ENCODE assay signal across 13 cellular contexts in genomic region chr2:30664761-30665358, GRCh38.
DNase-seq lines count a peak whose midpoint lies in the region; ATAC-seq and TF ChIP-seq lines count a peak whose summit lies in the region.
"Had no signal": no experiment of that assay in that cellular context is flagged by ENCODE, and none has a peak within 500 bp of the region (broad histone marks: within the 10 kb centered on the region; RNA-seq: fewer than 3 reads in every experiment).

No MANE protein-coding gene starts in this region.

- H3K36me3 ChIP-seq in SJCRH30 (no peaks in the 10 kb centered on the region), stomach (no peaks in the 10 kb centered on the region)

- H3K4me3 ChIP-seq in SJCRH30: 0 out of 2 replicates have a peak overlapping the region, but pooled peaks have one; percentile 11
- no peak overlapping the region for H3K4me3 ChIP-seq in fibroblast of the aortic adventitia (ENCODE audit: low read depth, low read length)
- H3K4me3 ChIP-seq in stomach: no peak overlapping the region

- no peak for TF ChIP-seq POLR2A in stomach (IDR thresholded peaks at IDR 0.05)

- no peaks in the 10 kb centered on the region for H3K27me3 ChIP-seq in SJCRH30
- no peaks in the 10 kb centered on the region for H3K27me3 ChIP-seq in stomach

- no peak for ATAC-seq in activated CD8-positive, alpha-beta memory T cell treated with anti-CD3 and anti-CD28 coated beads, Interleukin-2, amount 10 ng/mL, durations not matched to agents 7 days and 5 days
- ATAC-seq in stimulated activated naive CD8-positive, alpha-beta T cell treated with anti-CD3 and anti-CD28 coated beads, Interleukin-15, amount 100 ng/mL, for 72 hours: peak; percentile 50
- ATAC-seq in HG03432 (IDR thresholded peaks at IDR 0.05; ENCODE audit: unreplicated experiment): no peak

- H3K4me3 Mint-ChIP-seq in activated CD8-positive, alpha-beta memory T cell treated with anti-CD3 and anti-CD28 coated beads, Interleukin-2, amount 10 ng/mL, durations not matched to agents 7 days and 5 days: no peak overlapping the region
- no peak overlapping the region for H3K4me3 Mint-ChIP-seq in stimulated activated naive CD8-positive, alpha-beta T cell treated with anti-CD3 and anti-CD28 coated beads, Interleukin-15, amount 100 ng/mL, for 72 hours
- H3K4me3 Mint-ChIP-seq: CD14-positive monocyte, IgD-negative memory B cell had no signal

- no peak for TF ChIP-seq EP300 in stomach (IDR thresholded peaks at IDR 0.05)

- peaks cover 7% of the 10 kb centered on the region for H3K36me3 Mint-ChIP-seq in activated CD8-positive, alpha-beta memory T cell treated with anti-CD3 and anti-CD28 coated beads, Interleukin-2, amount 10 ng/mL, durations not matched to agents 7 days and 5 days
- H3K36me3 Mint-ChIP-seq: CD14-positive monocyte had no signal

- no peak for TF ChIP-seq CTCF in fibroblast of the aortic adventitia (IDR thresholded peaks at IDR 0.05; ENCODE audit: insufficient read depth, low read length)
- no peak for TF ChIP-seq CTCF in stomach (IDR thresholded peaks at IDR 0.05)

- intact Hi-C loops in stomach (cut with DNase I; ENCODE audit: low total_unique reads): no loop called here

- peak overlapping the region; percentile 86 for H3K27ac ChIP-seq in SJCRH30
- peak overlapping the region in 2 of 5 donors; percentile 56 to 77 for H3K27ac ChIP-seq in stomach

- no peaks in the 10 kb centered on the region for H3K27me3 Mint-ChIP-seq in activated CD8-positive, alpha-beta memory T cell treated with anti-CD3 and anti-CD28 coated beads, Interleukin-2, amount 10 ng/mL, durations not matched to agents 7 days and 5 days
- H3K27me3 Mint-ChIP-seq in stimulated activated naive CD8-positive, alpha-beta T cell treated with anti-CD3 and anti-CD28 coated beads, Interleukin-15, amount 100 ng/mL, for 72 hours: no peaks in the 10 kb centered on the region
- H3K27me3 Mint-ChIP-seq: IgD-negative memory B cell had no signal

- peak; percentile 2 for DNase-seq in activated CD8-positive, alpha-beta memory T cell treated with anti-CD3 and anti-CD28 coated beads, Interleukin-2, amount 50 U/mL, for 24 hours (ENCODE audit: extremely low read depth)
- no peak for DNase-seq in activated CD8-positive, alpha-beta memory T cell treated with anti-CD3 and anti-CD28 coated beads, Interleukin-2, amount 10 ng/mL, durations not matched to agents 7 days and 5 days
- peak; percentile 86 to 88 for DNase-seq in SJCRH30
- DNase-seq in fibroblast of the aortic adventitia (ENCODE audit: low read depth): peak; percentile 93
- DNase-seq in stimulated activated naive CD8-positive, alpha-beta T cell treated with anti-CD3 and anti-CD28 coated beads, Interleukin-15, amount 100 ng/mL, for 72 hours: no peak
- no peak for DNase-seq in stomach
- no peak for DNase-seq in COR-L47 (lab: John Stamatoyannopoulos, UW)
- DNase-seq: amygdala, left cardiac atrium, SIG-M5 had no signal

- no peaks in the 10 kb centered on the region for H3K4me1 Mint-ChIP-seq in activated CD8-positive, alpha-beta memory T cell treated with anti-CD3 and anti-CD28 coated beads, Interleukin-2, amount 10 ng/mL, durations not matched to agents 7 days and 5 days
- H3K4me1 Mint-ChIP-seq in stimulated activated naive CD8-positive, alpha-beta T cell treated with anti-CD3 and anti-CD28 coated beads, Interleukin-15, amount 100 ng/mL, for 72 hours: no peaks in the 10 kb centered on the region
- H3K4me1 Mint-ChIP-seq: CD14-positive monocyte had no signal

- CTCF ChIA-PET in activated CD8-positive, alpha-beta memory T cell treated with anti-CD3 and anti-CD28 coated beads, Interleukin-2, amount 10 ng/mL, durations not matched to agents 7 days and 5 days (lab: Charles Lee): no interaction called here

- WGBS in stomach, 5 donors: 74 to 87% (median 76%) methylated on average over 8 of the region's 8 CpGs

- H3K4me1 ChIP-seq in SJCRH30 (peaks cover 25% of the 10 kb centered on the region), stomach (peaks cover 0 to 11% (median 6%) of the 10 kb centered on the region in 4 donors)

- no peak overlapping the region for H3K27ac Mint-ChIP-seq in activated CD8-positive, alpha-beta memory T cell treated with anti-CD3 and anti-CD28 coated beads, Interleukin-2, amount 10 ng/mL, durations not matched to agents 7 days and 5 days
- no peak overlapping the region for H3K27ac Mint-ChIP-seq in stimulated activated naive CD8-positive, alpha-beta T cell treated with anti-CD3 and anti-CD28 coated beads, Interleukin-15, amount 100 ng/mL, for 72 hours
- H3K27ac Mint-ChIP-seq: CD14-positive monocyte, IgD-negative memory B cell had no signal

- H3K9me3 ChIP-seq in SJCRH30 (replicated peaks) (no peaks in the 10 kb centered on the region), stomach (peaks cover 0 to 8% (median 3%) of the 10 kb centered on the region in 4 donors)

- peaks cover 1% of the 10 kb centered on the region for H3K9me3 Mint-ChIP-seq in activated CD8-positive, alpha-beta memory T cell treated with anti-CD3 and anti-CD28 coated beads, Interleukin-2, amount 10 ng/mL, durations not matched to agents 7 days and 5 days (ENCODE audit: low read depth)
- peaks cover 7 to 24% of the 10 kb centered on the region in 2 donors for H3K9me3 Mint-ChIP-seq in stimulated activated naive CD8-positive, alpha-beta T cell treated with anti-CD3 and anti-CD28 coated beads, Interleukin-15, amount 100 ng/mL, for 72 hours

Comparison
In these comparisons a context has a peak if more than half of its experiments do, and no peak if none do; other contexts are left out.
1. DNase-seq: peak in activated CD8-positive, alpha-beta memory T cell treated with anti-CD3 and anti-CD28 coated beads, Interleukin-2, amount 50 U/mL, for 24 hours (single experiment), SJCRH30 (2 of 2) and fibroblast of the aortic adventitia (single experiment); none in activated CD8-positive, alpha-beta memory T cell treated with anti-CD3 and anti-CD28 coated beads, Interleukin-2, amount 10 ng/mL, durations not matched to agents 7 days and 5 days (single experiment), stimulated activated naive CD8-positive, alpha-beta T cell treated with anti-CD3 and anti-CD28 coated beads, Interleukin-15, amount 100 ng/mL, for 72 hours (0 of 2), stomach (single experiment) and COR-L47 (single experiment).